ENCODE assay signal across 1 cellular context in genomic region chr12:12696562-12697383, GRCh38.
TF ChIP-seq lines count a peak whose summit lies in the region.

No MANE protein-coding gene starts in this region.

TF ChIP-seq in H1, 55 proteins besides CTCF, POLR2A, EP300 and RAD21:
- TF ChIP-seq GABPA (IDR thresholded peaks at IDR 0.05; ENCODE audit: borderline replicate concordance, insufficient read depth, low read length) (no peak), TAF7 (optimal IDR thresholded peaks at IDR 0.05; ENCODE audit: borderline replicate concordance, low read depth, low read length) (no peak), TBP (IDR thresholded peaks at IDR 0.05; ENCODE audit: low read depth, low read length) (0 out of 2 replicates have a peak, but pooled peaks have one; percentile 24), TCF12 (IDR thresholded peaks at IDR 0.05; ENCODE audit: low read depth, low read length) (no peak), HDAC2 (IDR thresholded peaks at IDR 0.05; ENCODE audit: borderline replicate concordance in 1 of 2, low read depth in 2 of 2, low read length in 2 of 2) (peak in 1 of 2 experiments; percentile 37; a peak in 1 of 4 replicates), NRF1 (IDR thresholded peaks at IDR 0.05; ENCODE audit: low read depth, low read length) (peak; percentile 88), SIX5 (IDR thresholded peaks at IDR 0.05; ENCODE audit: low read depth, low read length) (no peak), TAF1 (IDR thresholded peaks at IDR 0.05; ENCODE audit: low read depth, low read length) (no peak; the same call in 1 of the 2 replicates), CBX5 (IDR thresholded peaks at IDR 0.05; ENCODE audit: low read depth, low read length) (no peak), CBX8 (IDR thresholded peaks at IDR 0.05; ENCODE audit: borderline replicate concordance, low read depth, low read length) (no peak), SIN3A (conservative IDR thresholded peaks at IDR 0.05 in 1 of 2, IDR thresholded peaks at IDR 0.05 in 1 of 2; ENCODE audit: low read depth in 1 of 2, low read length in 2 of 2) (peak in 1 of 2 experiments; percentile 89; a peak in 3 of 4 replicates), SAP30 (IDR thresholded peaks at IDR 0.05; ENCODE audit: insufficient read depth, insufficient replicate concordance, low read length) (peak; percentile 91), MAX (IDR thresholded peaks at IDR 0.05) (peak; percentile 30; the same call in 1 of the 2 replicates), ASH2L (IDR thresholded peaks at IDR 0.05; ENCODE audit: low read length) (peak; percentile 64), RBBP5 (IDR thresholded peaks at IDR 0.05; ENCODE audit: borderline replicate concordance, low read depth, low read length) (0 out of 2 replicates have a peak, but pooled peaks have one; percentile 24), JUND (IDR thresholded peaks at IDR 0.05; ENCODE audit: low read length) (no peak), CHD2 (IDR thresholded peaks at IDR 0.05; ENCODE audit: low read length) (no peak), SRF (IDR thresholded peaks at IDR 0.05; ENCODE audit: low read depth, low read length) (no peak)
- TF ChIP-seq, protein P1, sequence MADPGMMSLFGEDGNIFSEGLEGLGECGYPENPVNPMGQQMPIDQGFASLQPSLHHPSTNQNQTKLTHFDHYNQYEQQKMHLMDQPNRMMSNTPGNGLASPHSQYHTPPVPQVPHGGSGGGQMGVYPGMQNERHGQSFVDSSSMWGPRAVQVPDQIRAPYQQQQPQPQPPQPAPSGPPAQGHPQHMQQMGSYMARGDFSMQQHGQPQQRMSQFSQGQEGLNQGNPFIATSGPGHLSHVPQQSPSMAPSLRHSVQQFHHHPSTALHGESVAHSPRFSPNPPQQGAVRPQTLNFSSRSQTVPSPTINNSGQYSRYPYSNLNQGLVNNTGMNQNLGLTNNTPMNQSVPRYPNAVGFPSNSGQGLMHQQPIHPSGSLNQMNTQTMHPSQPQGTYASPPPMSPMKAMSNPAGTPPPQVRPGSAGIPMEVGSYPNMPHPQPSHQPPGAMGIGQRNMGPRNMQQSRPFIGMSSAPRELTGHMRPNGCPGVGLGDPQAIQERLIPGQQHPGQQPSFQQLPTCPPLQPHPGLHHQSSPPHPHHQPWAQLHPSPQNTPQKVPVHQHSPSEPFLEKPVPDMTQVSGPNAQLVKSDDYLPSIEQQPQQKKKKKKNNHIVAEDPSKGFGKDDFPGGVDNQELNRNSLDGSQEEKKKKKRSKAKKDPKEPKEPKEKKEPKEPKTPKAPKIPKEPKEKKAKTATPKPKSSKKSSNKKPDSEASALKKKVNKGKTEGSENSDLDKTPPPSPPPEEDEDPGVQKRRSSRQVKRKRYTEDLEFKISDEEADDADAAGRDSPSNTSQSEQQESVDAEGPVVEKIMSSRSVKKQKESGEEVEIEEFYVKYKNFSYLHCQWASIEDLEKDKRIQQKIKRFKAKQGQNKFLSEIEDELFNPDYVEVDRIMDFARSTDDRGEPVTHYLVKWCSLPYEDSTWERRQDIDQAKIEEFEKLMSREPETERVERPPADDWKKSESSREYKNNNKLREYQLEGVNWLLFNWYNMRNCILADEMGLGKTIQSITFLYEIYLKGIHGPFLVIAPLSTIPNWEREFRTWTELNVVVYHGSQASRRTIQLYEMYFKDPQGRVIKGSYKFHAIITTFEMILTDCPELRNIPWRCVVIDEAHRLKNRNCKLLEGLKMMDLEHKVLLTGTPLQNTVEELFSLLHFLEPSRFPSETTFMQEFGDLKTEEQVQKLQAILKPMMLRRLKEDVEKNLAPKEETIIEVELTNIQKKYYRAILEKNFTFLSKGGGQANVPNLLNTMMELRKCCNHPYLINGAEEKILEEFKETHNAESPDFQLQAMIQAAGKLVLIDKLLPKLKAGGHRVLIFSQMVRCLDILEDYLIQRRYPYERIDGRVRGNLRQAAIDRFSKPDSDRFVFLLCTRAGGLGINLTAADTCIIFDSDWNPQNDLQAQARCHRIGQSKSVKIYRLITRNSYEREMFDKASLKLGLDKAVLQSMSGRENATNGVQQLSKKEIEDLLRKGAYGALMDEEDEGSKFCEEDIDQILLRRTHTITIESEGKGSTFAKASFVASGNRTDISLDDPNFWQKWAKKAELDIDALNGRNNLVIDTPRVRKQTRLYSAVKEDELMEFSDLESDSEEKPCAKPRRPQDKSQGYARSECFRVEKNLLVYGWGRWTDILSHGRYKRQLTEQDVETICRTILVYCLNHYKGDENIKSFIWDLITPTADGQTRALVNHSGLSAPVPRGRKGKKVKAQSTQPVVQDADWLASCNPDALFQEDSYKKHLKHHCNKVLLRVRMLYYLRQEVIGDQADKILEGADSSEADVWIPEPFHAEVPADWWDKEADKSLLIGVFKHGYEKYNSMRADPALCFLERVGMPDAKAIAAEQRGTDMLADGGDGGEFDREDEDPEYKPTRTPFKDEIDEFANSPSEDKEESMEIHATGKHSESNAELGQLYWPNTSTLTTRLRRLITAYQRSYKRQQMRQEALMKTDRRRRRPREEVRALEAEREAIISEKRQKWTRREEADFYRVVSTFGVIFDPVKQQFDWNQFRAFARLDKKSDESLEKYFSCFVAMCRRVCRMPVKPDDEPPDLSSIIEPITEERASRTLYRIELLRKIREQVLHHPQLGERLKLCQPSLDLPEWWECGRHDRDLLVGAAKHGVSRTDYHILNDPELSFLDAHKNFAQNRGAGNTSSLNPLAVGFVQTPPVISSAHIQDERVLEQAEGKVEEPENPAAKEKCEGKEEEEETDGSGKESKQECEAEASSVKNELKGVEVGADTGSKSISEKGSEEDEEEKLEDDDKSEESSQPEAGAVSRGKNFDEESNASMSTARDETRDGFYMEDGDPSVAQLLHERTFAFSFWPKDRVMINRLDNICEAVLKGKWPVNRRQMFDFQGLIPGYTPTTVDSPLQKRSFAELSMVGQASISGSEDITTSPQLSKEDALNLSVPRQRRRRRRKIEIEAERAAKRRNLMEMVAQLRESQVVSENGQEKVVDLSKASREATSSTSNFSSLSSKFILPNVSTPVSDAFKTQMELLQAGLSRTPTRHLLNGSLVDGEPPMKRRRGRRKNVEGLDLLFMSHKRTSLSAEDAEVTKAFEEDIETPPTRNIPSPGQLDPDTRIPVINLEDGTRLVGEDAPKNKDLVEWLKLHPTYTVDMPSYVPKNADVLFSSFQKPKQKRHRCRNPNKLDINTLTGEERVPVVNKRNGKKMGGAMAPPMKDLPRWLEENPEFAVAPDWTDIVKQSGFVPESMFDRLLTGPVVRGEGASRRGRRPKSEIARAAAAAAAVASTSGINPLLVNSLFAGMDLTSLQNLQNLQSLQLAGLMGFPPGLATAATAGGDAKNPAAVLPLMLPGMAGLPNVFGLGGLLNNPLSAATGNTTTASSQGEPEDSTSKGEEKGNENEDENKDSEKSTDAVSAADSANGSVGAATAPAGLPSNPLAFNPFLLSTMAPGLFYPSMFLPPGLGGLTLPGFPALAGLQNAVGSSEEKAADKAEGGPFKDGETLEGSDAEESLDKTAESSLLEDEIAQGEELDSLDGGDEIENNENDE (IDR thresholded peaks at IDR 0.05; ENCODE audit: insufficient replicate concordance, low read length): no peak
- TF ChIP-seq, protein P2, sequence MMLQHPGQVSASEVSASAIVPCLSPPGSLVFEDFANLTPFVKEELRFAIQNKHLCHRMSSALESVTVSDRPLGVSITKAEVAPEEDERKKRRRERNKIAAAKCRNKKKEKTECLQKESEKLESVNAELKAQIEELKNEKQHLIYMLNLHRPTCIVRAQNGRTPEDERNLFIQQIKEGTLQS (IDR thresholded peaks at IDR 0.05; ENCODE audit: insufficient read depth, low read depth, low read length): no peak
